19 cellular contexts compared by ENCODE assay signal in genomic region chr17:3466355-3466754, GRCh38. TPM values are rescaled to one million over a fixed set of nuclear protein-coding genes. Genes with fewer than 3 reads are reported as not detected.
"Had no signal": no experiment of that assay in that cellular context is flagged by ENCODE, and none has a peak within 500 bp of the region (broad histone marks: within the 10 kb centered on the region; RNA-seq: fewer than 3 reads in every experiment).

No MANE protein-coding gene starts in this region.

RNA-seq across cellular contexts. Expression of gene SPATA22, which starts 5.3 kb away (rescaled TPM):
- total RNA-seq: natural killer cell treated with Interleukin-12 subunit alpha and Interleukin-12 subunit beta and Interleukin-15 and Interleukin-18, amount 100 ng/mL, for 72 hours; neural crest cell; progenitor cell of endocrine pancreas; renal cortical epithelial cell; smooth muscle cell; suprapubic skin; transverse colon had no signal

RNA-seq across cellular contexts. Expression of gene ASPA, which starts 9.4 kb away (rescaled TPM):
- total RNA-seq: naive thymus-derived CD8-positive, alpha-beta T cell; natural killer cell treated with Interleukin-12 subunit alpha and Interleukin-12 subunit beta and Interleukin-15 and Interleukin-18, amount 100 ng/mL, for 72 hours; neural crest cell; progenitor cell of endocrine pancreas; smooth muscle cell had no signal

RNA-seq across cellular contexts. Expression of gene OR1E2, which starts 32.7 kb away (rescaled TPM):
- total RNA-seq: naive thymus-derived CD8-positive, alpha-beta T cell; natural killer cell treated with Interleukin-12 subunit alpha and Interleukin-12 subunit beta and Interleukin-15 and Interleukin-18, amount 100 ng/mL, for 72 hours; neural crest cell; occipital lobe; ovary; progenitor cell of endocrine pancreas; psoas muscle; renal cortical epithelial cell; right cardiac atrium; sciatic nerve; smooth muscle cell; spleen; transverse colon; upper lobe of right lung; urinary bladder had no signal

RNA-seq across cellular contexts. Expression of gene OR3A3, which starts 55.2 kb away (rescaled TPM):
- total RNA-seq: naive thymus-derived CD8-positive, alpha-beta T cell; natural killer cell treated with Interleukin-12 subunit alpha and Interleukin-12 subunit beta and Interleukin-15 and Interleukin-18, amount 100 ng/mL, for 72 hours; neural crest cell; occipital lobe; osteoblast; ovary; progenitor cell of endocrine pancreas; psoas muscle; right cardiac atrium; sciatic nerve; smooth muscle cell; suprapubic skin; testis; transverse colon; upper lobe of right lung; urinary bladder; uterus had no signal
